ENCODE assay signal across 18 cellular contexts in genomic region chr9:86624616-86625015, GRCh38.
"Had no signal": no experiment of that assay in that cellular context is flagged by ENCODE, and none has a peak within 500 bp of the region (broad histone marks: within the 10 kb centered on the region; RNA-seq: fewer than 3 reads in every experiment).

No MANE protein-coding gene starts in this region.

- ATAC-seq: left ventricle myocardium superior; natural killer cell; stimulated activated naive CD8-positive, alpha-beta T cell treated with anti-CD3 and anti-CD28 coated beads, Interleukin-15, Interleukin-2, amounts not matched to agents 100 U/mL and 50 U/mL, for 24 hours had no signal

- H3K36me3 ChIP-seq: esophagus squamous epithelium, tibial nerve, WERI-Rb-1 had no signal

- DNase-seq: activated CD4-positive, alpha-beta T cell treated with anti-CD3 and anti-CD28 coated beads, Interleukin-2, amount 50 U/mL, for 48 hours; activated naive CD8-positive, alpha-beta T cell treated with anti-CD3 and anti-CD28 coated beads for 36 hours; activated T-cell treated with anti-CD3 and anti-CD28 coated beads for 4 hours; amniotic stem cell; dermis blood vessel endothelial cell; effector memory CD4-positive, alpha-beta T cell; esophagus squamous epithelium; foreskin fibroblast; left ventricle myocardium superior; natural killer cell; nucleus accumbens; stimulated activated CD4-positive, alpha-beta T cell treated with anti-CD3 and anti-CD28 coated beads, Interleukin-2, amount 100 ng/mL, for 24 hours; stimulated activated naive CD8-positive, alpha-beta T cell treated with anti-CD3 and anti-CD28 coated beads, Interleukin-15, Interleukin-2, amounts not matched to agents 100 U/mL and 50 U/mL, for 24 hours; SW 1271; T-helper 2 cell; WERI-Rb-1 had no signal

- H3K4me1 ChIP-seq: esophagus squamous epithelium had no signal

- H3K4me3 ChIP-seq: esophagus squamous epithelium, tibial nerve had no signal

- H3K27me3 ChIP-seq: esophagus squamous epithelium, tibial nerve had no signal

- H3K27me3 Mint-ChIP-seq: activated naive CD8-positive, alpha-beta T cell treated with anti-CD3 and anti-CD28 coated beads for 36 hours had no signal

- H3K9me3 Mint-ChIP-seq: activated naive CD8-positive, alpha-beta T cell treated with anti-CD3 and anti-CD28 coated beads for 36 hours; natural killer cell had no signal

- H3K27ac ChIP-seq: esophagus squamous epithelium, tibial nerve, WERI-Rb-1 had no signal

- H3K27ac Mint-ChIP-seq: activated naive CD8-positive, alpha-beta T cell treated with anti-CD3 and anti-CD28 coated beads for 36 hours; memory B cell; natural killer cell had no signal

- H3K9me3 ChIP-seq: esophagus squamous epithelium, tibial nerve had no signal

- H3K4me1 Mint-ChIP-seq: activated naive CD8-positive, alpha-beta T cell treated with anti-CD3 and anti-CD28 coated beads for 36 hours; memory B cell; natural killer cell had no signal

- H3K36me3 Mint-ChIP-seq: activated naive CD8-positive, alpha-beta T cell treated with anti-CD3 and anti-CD28 coated beads for 36 hours; memory B cell; natural killer cell had no signal

- H3K4me3 Mint-ChIP-seq: activated naive CD8-positive, alpha-beta T cell treated with anti-CD3 and anti-CD28 coated beads for 36 hours; memory B cell; natural killer cell had no signal
